ENCODE assay signal across 19 cellular contexts in the genomic region with DNA sequence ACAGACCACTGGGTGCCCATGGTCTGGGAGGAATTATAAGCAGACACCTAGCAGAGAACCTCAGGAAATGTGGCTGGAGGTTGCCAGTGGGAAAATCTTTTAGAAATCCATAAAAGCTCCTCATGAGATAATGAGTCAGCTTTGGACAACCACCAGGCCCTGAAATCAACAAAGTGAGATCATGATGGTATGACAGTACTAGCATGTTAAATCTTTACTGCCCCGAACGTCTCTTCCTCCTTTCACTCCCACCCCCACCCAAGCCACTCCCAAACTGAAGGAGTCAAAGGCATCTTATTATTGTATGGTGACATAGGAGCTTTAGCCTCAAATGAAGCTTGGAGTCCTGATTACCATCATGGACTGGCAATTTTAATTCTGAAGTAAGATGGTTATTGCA.
DNase-seq lines count a peak whose midpoint lies in the region; ATAC-seq, FAIRE-seq and TF ChIP-seq lines count a peak whose summit lies in the region.
"Had no signal": no experiment of that assay in that cellular context is flagged by ENCODE, and none has a peak within 500 bp of the region (broad histone marks: within the 10 kb centered on the region; RNA-seq: fewer than 3 reads in every experiment).

No MANE protein-coding gene starts in this region.

- no peaks in the 10 kb centered on the region for H3K9me3 ChIP-seq in hepatocyte (ENCODE audit: low read depth)
- H3K9me3 ChIP-seq: ascending aorta, HAP-1 had no signal

- TF ChIP-seq CTCF in HFFc6 (IDR thresholded peaks at IDR 0.05), result no peak
- no peak for TF ChIP-seq CTCF in hepatocyte (IDR thresholded peaks at IDR 0.05; ENCODE audit: poor library complexity)

- no peak overlapping the region for H3K4me2 ChIP-seq in hepatocyte

- H3K36me3 ChIP-seq in hepatocyte (replicated peaks; ENCODE audit: insufficient read depth, low read depth), result no peaks in the 10 kb centered on the region
- H3K36me3 ChIP-seq: ascending aorta, HAP-1 had no signal

- H2AFZ ChIP-seq in hepatocyte, result no peak overlapping the region

- H3K27ac ChIP-seq in hepatocyte, result no peak overlapping the region
- H3K27ac ChIP-seq: ascending aorta, dorsolateral prefrontal cortex had no signal

- no peaks in the 10 kb centered on the region for H3K36me3 Mint-ChIP-seq in HFFc6 (ENCODE audit: low read depth)
- H3K36me3 Mint-ChIP-seq: IgD-negative memory B cell had no signal

- H3K27me3 Mint-ChIP-seq in HFFc6 (ENCODE audit: insufficient read depth), result no peaks in the 10 kb centered on the region
- H3K27me3 Mint-ChIP-seq: CD4-positive, alpha-beta T cell; IgD-negative memory B cell; T-helper 17 cell had no signal

- no peak for TF ChIP-seq POLR2A in H54 (IDR thresholded peaks at IDR 0.05; ENCODE audit: low read depth, low read length)

- 27% methylated on average over 2 of the region's 2 CpGs for WGBS in hepatocyte (ENCODE audit: low lambda C conversion rate, missing lambda C conversion rate)

- no peaks in the 10 kb centered on the region for H4K20me1 ChIP-seq in hepatocyte (ENCODE audit: insufficient read depth, poor library complexity, severe bottlenecking)

- no peaks in the 10 kb centered on the region for H3K9me2 ChIP-seq in hepatocyte (replicated peaks; ENCODE audit: insufficient read depth)

- no peaks in the 10 kb centered on the region for H3K27me3 ChIP-seq in hepatocyte
- H3K27me3 ChIP-seq: ascending aorta, dorsolateral prefrontal cortex had no signal

- no peaks in the 10 kb centered on the region for H3K4me1 Mint-ChIP-seq in HFFc6 (ENCODE audit: low read depth)
- H3K4me1 Mint-ChIP-seq: IgD-negative memory B cell, nephron, T-helper 17 cell had no signal

- no peak overlapping the region for H3K4me3 Mint-ChIP-seq in HFFc6
- H3K4me3 Mint-ChIP-seq: CD4-positive, alpha-beta T cell; IgD-negative memory B cell; nephron; T-helper 17 cell had no signal

- no peaks in the 10 kb centered on the region for H3K4me1 ChIP-seq in hepatocyte (ENCODE audit: insufficient read depth)
- H3K4me1 ChIP-seq: ascending aorta, HAP-1 had no signal

- ATAC-seq in GM21423 (IDR thresholded peaks at IDR 0.05; ENCODE audit: unreplicated experiment), result no peak
- ATAC-seq: T-helper 17 cell had no signal

- H3K27ac Mint-ChIP-seq in HFFc6, result no peak overlapping the region
- H3K27ac Mint-ChIP-seq: CD4-positive, alpha-beta T cell; IgD-negative memory B cell; nephron; T-helper 17 cell had no signal

- H3K79me2 ChIP-seq in hepatocyte, result no peaks in the 10 kb centered on the region

- H3K4me3 ChIP-seq in hepatocyte, result no peak overlapping the region
- H3K4me3 ChIP-seq: ascending aorta, dorsolateral prefrontal cortex, HAP-1, lung had no signal

- no peak for FAIRE-seq in H54 (lab: Jason Lieb, UNC)
- FAIRE-seq: GM12891 had no signal

- DNase-seq in HFFc6 (peak; percentile 1), astrocyte of the hippocampus (ENCODE audit: low read depth, low spot score) (peak; percentile 11), hepatocyte (ENCODE audit: low spot score) (peak; percentile 15), inferior parietal cortex (ENCODE audit: extremely low spot score) (no peak), DMS53 treated with DMSO at 0.1 percent for 48 hours (lab: John Stamatoyannopoulos, UW; ENCODE audit: unreplicated experiment) (no peak), H54 (ENCODE audit: insufficient read length, low spot score) (no peak)
- DNase-seq: activated gamma-delta T cell treated with Interleukin-2 at 50 U/mL for 16 hours; CD4-positive, alpha-beta T cell; dorsolateral prefrontal cortex; NCI-H1105 treated with DMSO at 0.1 percent for 48 hours; substantia nigra; T-helper 17 cell had no signal

- H3K9me3 Mint-ChIP-seq in HFFc6, result peaks cover 16% of the 10 kb centered on the region
- H3K9me3 Mint-ChIP-seq: nephron had no signal

Comparison
In these comparisons a context has a peak if more than half of its experiments do, and no peak if none do; other contexts are left out.
1. DNase-seq: peak in HFFc6 (single experiment), astrocyte of the hippocampus (single experiment) and hepatocyte (single experiment); none in inferior parietal cortex (single experiment), DMS53 treated with DMSO at 0.1 percent for 48 hours (single experiment) and H54 (single experiment).